ENCODE assay signal across 13 cellular contexts in the genomic region with DNA sequence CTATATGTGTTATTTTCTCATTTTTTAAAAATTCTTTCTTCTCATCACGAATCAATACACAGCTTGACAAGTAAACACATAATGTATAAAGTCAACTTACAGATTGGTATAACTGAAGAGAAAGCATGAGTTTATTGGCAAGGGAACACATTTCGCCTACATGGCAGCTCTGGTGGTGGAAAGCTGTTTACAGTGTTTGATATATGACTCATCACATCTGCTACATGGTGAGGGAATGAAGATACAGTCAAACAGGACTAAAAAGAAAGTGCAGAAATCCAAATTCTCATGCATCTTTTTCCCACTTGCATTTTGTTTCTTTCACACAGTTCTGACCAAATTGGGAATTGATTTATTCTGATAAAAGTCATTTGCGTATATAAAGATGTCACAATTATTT.
DNase-seq lines count a peak whose midpoint lies in the region; TF ChIP-seq lines count a peak whose summit lies in the region.
"Had no signal": no experiment of that assay in that cellular context is flagged by ENCODE, and none has a peak within 500 bp of the region (broad histone marks: within the 10 kb centered on the region; RNA-seq: fewer than 3 reads in every experiment).

No MANE protein-coding gene starts in this region.

- H3K27me3 ChIP-seq in uterus, result no peaks in the 10 kb centered on the region
- H3K27me3 ChIP-seq in transverse colon, result no peaks in the 10 kb centered on the region
- no peaks in the 10 kb centered on the region for H3K27me3 ChIP-seq in MM.1S (replicated peaks; ENCODE audit: insufficient read depth, low read length)

- no peaks in the 10 kb centered on the region for H4K20me1 ChIP-seq in MM.1S (ENCODE audit: insufficient read depth, low read length)

- no peak for TF ChIP-seq EP300 in transverse colon (IDR thresholded peaks at IDR 0.05; ENCODE audit: low read depth)

- H3K4me1 ChIP-seq in mesodermal cell (ENCODE audit: control insufficient read depth, insufficient read depth, low read length, poor library complexity, severe bottlenecking) (no peaks in the 10 kb centered on the region), uterus (no peaks in the 10 kb centered on the region), transverse colon (no peaks in the 10 kb centered on the region), MM.1S (ENCODE audit: low read length) (no peaks in the 10 kb centered on the region)

- peak overlapping the region; percentile 6 for H3K27ac ChIP-seq in mesodermal cell (ENCODE audit: low read depth, low read length, severe bottlenecking)
- no peak overlapping the region for H3K27ac ChIP-seq in uterus
- H3K27ac ChIP-seq in transverse colon, result no peak overlapping the region
- H3K27ac ChIP-seq in MM.1S (ENCODE audit: low read length), result no peak overlapping the region

- intact Hi-C loops in uterus (cut with DNase I; ENCODE audit: low total_unique reads) (no loop called here), transverse colon (cut with DNase I; ENCODE audit: low total_unique reads) (no loop called here)

- no peak overlapping the region for H2AFZ ChIP-seq in MM.1S (ENCODE audit: low read length)

- H3K4me3 ChIP-seq in AG10803 (ENCODE audit: low read length), result no peak overlapping the region
- no peak overlapping the region for H3K4me3 ChIP-seq in astrocyte of the spinal cord (ENCODE audit: low read depth, low read length)
- H3K4me3 ChIP-seq in mesodermal cell (ENCODE audit: extremely low read depth, insufficient read depth, low read length, poor library complexity, severe bottlenecking), result no peak overlapping the region
- H3K4me3 ChIP-seq in uterus, result no peak overlapping the region
- no peak overlapping the region for H3K4me3 ChIP-seq in transverse colon
- no peak overlapping the region for H3K4me3 ChIP-seq in MM.1S (ENCODE audit: low read length)
- H3K4me3 ChIP-seq: K562 had no signal

- H3F3A ChIP-seq in MM.1S (ENCODE audit: insufficient read depth, low read length), result no peaks in the 10 kb centered on the region

- H3K36me3 ChIP-seq in mesodermal cell (ENCODE audit: control insufficient read depth, insufficient read depth, low read length), result no peaks in the 10 kb centered on the region
- H3K36me3 ChIP-seq in uterus, result no peaks in the 10 kb centered on the region
- H3K36me3 ChIP-seq in transverse colon, result no peaks in the 10 kb centered on the region
- no peaks in the 10 kb centered on the region for H3K36me3 ChIP-seq in MM.1S (replicated peaks; ENCODE audit: insufficient read depth, low read length)

- WGBS in mesodermal cell (ENCODE audit: insufficient coverage in 2 of 2), 2 experiments, result 83% methylated on average over 1 of the region's 3 CpGs; no CpG with 5 or more reads in 1 of the 2 experiments
- WGBS in transverse colon (ENCODE audit: low coverage in 1 of 2), 2 donors, result 55 to 64% methylated on average over 3 of the region's 3 CpGs

- no peaks in the 10 kb centered on the region for H3K9me2 ChIP-seq in MM.1S (replicated peaks; ENCODE audit: insufficient read depth, low read length)

- peak; percentile 80 for DNase-seq in AG10803 (ENCODE audit: low read depth)
- peak; percentile 70 for DNase-seq in HT-29 (ENCODE audit: low spot score)
- peak; percentile 79 for DNase-seq in astrocyte of the spinal cord (ENCODE audit: low read depth, low spot score)
- no peak for DNase-seq in uterus
- no peak for DNase-seq in transverse colon
- no peak for DNase-seq in activated CD4-positive, CD25-positive, alpha-beta regulatory T cell treated with anti-CD3 and anti-CD28 coated beads, Interleukin-2, amount 50 U/mL, for 72 hours
- no peak for DNase-seq in MM.1S
- DNase-seq: activated CD4-positive, alpha-beta T cell treated with anti-CD3 and anti-CD28 coated beads, Interleukin-2, amount 10 ng/mL, durations not matched to agents 7 days and 5 days; activated naive CD8-positive, alpha-beta T cell treated with anti-CD3 and anti-CD28 coated beads, Interleukin-2, amount 10 ng/mL, durations not matched to agents 7 days and 5 days; Calu3; left ventricle myocardium superior had no signal

- no peak overlapping the region for H3K4me2 ChIP-seq in MM.1S (ENCODE audit: low read depth, low read length)

- in situ Hi-C loops in astrocyte of the spinal cord (cut with HindIII; ENCODE audit: low sequenced_read_pairs), result no loop called here
- in situ Hi-C loops in transverse colon (cut with MboI; ENCODE audit: low pct_ligation_motif_present in 1 of 4, low pct_unique_long_range_greater_than_20kb in 1 of 4, low sequenced_read_pairs in 3 of 4), result no loop called here

- TF ChIP-seq CTCF in AG10803 (conservative IDR thresholded peaks at IDR 0.05; ENCODE audit: low read length) (no peak), astrocyte of the spinal cord (IDR thresholded peaks at IDR 0.05; ENCODE audit: low read depth, low read length) (no peak), uterus (IDR thresholded peaks at IDR 0.05) (no peak), transverse colon (IDR thresholded peaks at IDR 0.05) (no peak), MM.1S (IDR thresholded peaks at IDR 0.05; ENCODE audit: low read length) (no peak)

- no peaks in the 10 kb centered on the region for H3K79me2 ChIP-seq in MM.1S (ENCODE audit: low read length)

- no peaks in the 10 kb centered on the region for H3K9me3 ChIP-seq in mesodermal cell (ENCODE audit: control insufficient read depth, low read length)
- H3K9me3 ChIP-seq in uterus, result no peaks in the 10 kb centered on the region
- no peaks in the 10 kb centered on the region for H3K9me3 ChIP-seq in transverse colon
- H3K9me3 ChIP-seq in MM.1S (replicated peaks; ENCODE audit: insufficient read depth, low read length), result no peaks in the 10 kb centered on the region

- TF ChIP-seq POLR2A in uterus (IDR thresholded peaks at IDR 0.05) (no peak), transverse colon (IDR thresholded peaks at IDR 0.05) (no peak)

- no peak overlapping the region for H3K9ac ChIP-seq in MM.1S (ENCODE audit: low read length)

Comparison
In these comparisons a context has a peak if more than half of its experiments do, and no peak if none do; other contexts are left out.
1. DNase-seq: peak in AG10803 (single experiment), HT-29 (single experiment) and astrocyte of the spinal cord (single experiment); none in uterus (0 of 2), transverse colon (single experiment), activated CD4-positive, CD25-positive, alpha-beta regulatory T cell treated with anti-CD3 and anti-CD28 coated beads, Interleukin-2, amount 50 U/mL, for 72 hours (single experiment) and MM.1S (single experiment).